ENCODE assay signal across 18 cellular contexts in genomic region chr22:42654696-42655095, GRCh38. TPM values are rescaled to one million over a fixed set of nuclear protein-coding genes. Genes with fewer than 3 reads are reported as not detected.
DNase-seq lines count a peak whose midpoint lies in the region; ATAC-seq and TF ChIP-seq lines count a peak whose summit lies in the region.
"Had no signal": no experiment of that assay in that cellular context is flagged by ENCODE, and none has a peak within 500 bp of the region (broad histone marks: within the 10 kb centered on the region; RNA-seq: fewer than 3 reads in every experiment).

No MANE protein-coding gene starts in this region.

- no peak overlapping the region for H3K4me3 Mint-ChIP-seq in activated B cell treated with CpG ODN at 0.5 μM for 24 hours
- H3K4me3 Mint-ChIP-seq in neural crest cell, result peak overlapping the region; percentile 9
- H3K4me3 Mint-ChIP-seq in glutamatergic neuron (ENCODE audit: unreplicated experiment), result no peak overlapping the region

- ATAC-seq in activated B cell treated with CpG ODN at 0.5 μM for 24 hours (ENCODE audit: low read depth) (no peak), HG02981 (IDR thresholded peaks at IDR 0.05; ENCODE audit: unreplicated experiment) (no peak)

- CTCF ChIA-PET in HEK293T (lab: Yijun Ruan, JAX) (interaction anchor here (0.6 kb wide), 1 partner anchor 34 kb away, joined by 5 read pairs; no protein-coding TSS in a partner anchor), activated B cell treated with CpG ODN at 0.5 μM for 24 hours (lab: Charles Lee) (interaction anchor here (1.0 to 2.9 kb wide), 2 partner anchors 33 to 213 kb away, joined by 4 to 17 read pairs; no protein-coding TSS in a partner anchor)

- peak overlapping the region; percentile 72 for H3K27ac ChIP-seq in subcutaneous abdominal adipose tissue (ENCODE audit: low read depth, low read length)

- H3K27ac Mint-ChIP-seq in activated B cell treated with CpG ODN at 0.5 μM for 24 hours (peak overlapping the region; percentile 46), neural crest cell (ENCODE audit: unreplicated experiment) (no peak overlapping the region), glutamatergic neuron (ENCODE audit: unreplicated experiment) (no peak overlapping the region)

- peaks cover 3 to 25% (median 17%) of the 10 kb centered on the region in 5 donors for H3K4me1 ChIP-seq in subcutaneous abdominal adipose tissue (ENCODE audit: control insufficient read depth in 5 of 5, insufficient read depth in 5 of 5, low read length in 5 of 5)

- H3K4me3 ChIP-seq in subcutaneous abdominal adipose tissue (ENCODE audit: low read depth in 1 of 5, low read length in 5 of 5), result no peak overlapping the region

- H3K9me3 ChIP-seq in subcutaneous abdominal adipose tissue (ENCODE audit: control insufficient read depth in 5 of 5, low read length in 5 of 5), result no peaks in the 10 kb centered on the region

- no peaks in the 10 kb centered on the region for H3K36me3 ChIP-seq in subcutaneous abdominal adipose tissue (ENCODE audit: control insufficient read depth in 5 of 5, insufficient read depth in 5 of 5, low read length in 5 of 5)

- no peaks in the 10 kb centered on the region for H3K36me3 Mint-ChIP-seq in activated B cell treated with CpG ODN at 0.5 μM for 24 hours (ENCODE audit: low read depth)
- H3K36me3 Mint-ChIP-seq in neural crest cell (ENCODE audit: low read depth), result no peaks in the 10 kb centered on the region
- no peaks in the 10 kb centered on the region for H3K36me3 Mint-ChIP-seq in glutamatergic neuron (ENCODE audit: unreplicated experiment)
- H3K36me3 Mint-ChIP-seq: CD4-positive, CD25-positive, alpha-beta regulatory T cell had no signal

- intact Hi-C loops in activated B cell treated with CpG ODN at 0.5 μM for 24 hours (cut with micrococcal nuclease), result loop anchor here (1.0 kb wide), 1 partner anchor 11 kb away; no protein-coding TSS in a partner anchor

- no peaks in the 10 kb centered on the region for H3K27me3 ChIP-seq in subcutaneous abdominal adipose tissue (ENCODE audit: control insufficient read depth in 5 of 5, insufficient read depth in 4 of 5, low read length in 5 of 5)

- no peaks in the 10 kb centered on the region for H3K9me3 Mint-ChIP-seq in activated B cell treated with CpG ODN at 0.5 μM for 24 hours
- H3K9me3 Mint-ChIP-seq in neural crest cell, result no peaks in the 10 kb centered on the region
- peaks cover 2% of the 10 kb centered on the region for H3K9me3 Mint-ChIP-seq in glutamatergic neuron (ENCODE audit: unreplicated experiment)
- H3K9me3 Mint-ChIP-seq: CD4-positive, CD25-positive, alpha-beta regulatory T cell had no signal

- H3K27me3 Mint-ChIP-seq in activated B cell treated with CpG ODN at 0.5 μM for 24 hours (no peaks in the 10 kb centered on the region), neural crest cell (ENCODE audit: low read depth) (no peaks in the 10 kb centered on the region), glutamatergic neuron (ENCODE audit: unreplicated experiment) (no peaks in the 10 kb centered on the region)

- peak; percentile 3 for DNase-seq in HEK293T (ENCODE audit: extremely low spot score)
- no peak for DNase-seq in activated B cell treated with CpG ODN at 0.5 μM for 24 hours
- DNase-seq in neural crest cell (ENCODE audit: low read depth, low spot score), result no peak
- no peak for DNase-seq in activated CD4-positive, alpha-beta T cell treated with anti-CD3 and anti-CD28 coated beads for 4 hours
- DNase-seq in glutamatergic neuron, result no peak
- DNase-seq: ACHN; AML-193; CD4-positive, CD25-positive, alpha-beta regulatory T cell; EL; Kasumi-1; MM.1S; NCI-H1092 treated with DMSO at 0.1 percent for 48 hours; NCI-H2081 treated with DMSO at 0.1 percent for 48 hours; NCI-H2227 treated with DMSO at 0.1 percent for 48 hours; NCI-H524; SIG-M5 had no signal

- TF ChIP-seq CTCF in activated B cell treated with CpG ODN at 0.5 μM for 24 hours (IDR thresholded peaks at IDR 0.05) (no peak), neural crest cell (conservative IDR thresholded peaks at IDR 0.05) (no peak), glutamatergic neuron (IDR thresholded peaks at IDR 0.05; ENCODE audit: partially characterized antibody, unreplicated experiment) (no peak)

- H3K9ac ChIP-seq in subcutaneous abdominal adipose tissue (ENCODE audit: low read length in 5 of 5), result peak overlapping the region in 2 of 5 donors; percentile 31 to 33

- H3K4me1 Mint-ChIP-seq in activated B cell treated with CpG ODN at 0.5 μM for 24 hours, result peaks cover 44% of the 10 kb centered on the region
- H3K4me1 Mint-ChIP-seq in neural crest cell, result peaks cover 6% of the 10 kb centered on the region
- no peaks in the 10 kb centered on the region for H3K4me1 Mint-ChIP-seq in glutamatergic neuron (ENCODE audit: low read depth, unreplicated experiment)

- POLR2A ChIA-PET in HEK293T (lab: Yijun Ruan, JAX) (no interaction called here), activated B cell treated with CpG ODN at 0.5 μM for 24 hours (lab: Charles Lee) (interaction anchor here (0.5 to 7.2 kb wide), 7 partner anchors 10 to 734 kb away, joined by 3 to 96 read pairs (median 7); partner anchors contain the start of gene POLDIP3)

TF ChIP-seq in HEK293T, 16 proteins besides CTCF, POLR2A, EP300 and RAD21:
- no peak for TF ChIP-seq FOXA1 (IDR thresholded peaks at IDR 0.05)
- no peak for TF ChIP-seq FOXM1 (IDR thresholded peaks at IDR 0.05; ENCODE audit: borderline replicate concordance)
- TF ChIP-seq TARDBP (IDR thresholded peaks at IDR 0.05), result no peak
- no peak for TF ChIP-seq NFRKB (IDR thresholded peaks at IDR 0.05)
- TF ChIP-seq LEF1 (IDR thresholded peaks at IDR 0.05; ENCODE audit: borderline replicate concordance), result no peak
- TF ChIP-seq FOXK2 (IDR thresholded peaks at IDR 0.05), result no peak
- no peak for TF ChIP-seq SUZ12 (IDR thresholded peaks at IDR 0.05)
- TF ChIP-seq PKNOX1 (IDR thresholded peaks at IDR 0.05), result no peak
- TF ChIP-seq HDGF (IDR thresholded peaks at IDR 0.05; ENCODE audit: borderline replicate concordance), result no peak
- no peak for TF ChIP-seq BHLHE40 (IDR thresholded peaks at IDR 0.05; ENCODE audit: borderline replicate concordance)

RNA-seq across cellular contexts. Expression of gene CYB5R3, which starts 5.5 kb away (rescaled TPM):
- total RNA-seq in activated B cell treated with CpG ODN at 0.5 μM for 24 hours (78.2 and 91.7 TPM in 2 replicates), neural crest cell (105 and 106 TPM in 2 replicates), glutamatergic neuron (ENCODE audit: unreplicated experiment) (148 TPM)

RNA-seq across cellular contexts. Expression of gene ATP5MGL, which starts 14.3 kb away (rescaled TPM):
- total RNA-seq in activated B cell treated with CpG ODN at 0.5 μM for 24 hours (2.1 and 3.4 TPM in 2 replicates), neural crest cell (0.66 and 1.3 TPM in 2 replicates), glutamatergic neuron (ENCODE audit: unreplicated experiment) (1.1 TPM)

RNA-seq across cellular contexts. Expression of gene POLDIP3, which starts 40.0 kb away (rescaled TPM):
- total RNA-seq in activated B cell treated with CpG ODN at 0.5 μM for 24 hours (77.1 and 77.5 TPM in 2 replicates), neural crest cell (110 and 114 TPM in 2 replicates), glutamatergic neuron (ENCODE audit: unreplicated experiment) (52.8 TPM)
